ENCODE assay signal across 17 cellular contexts in the genomic region with DNA sequence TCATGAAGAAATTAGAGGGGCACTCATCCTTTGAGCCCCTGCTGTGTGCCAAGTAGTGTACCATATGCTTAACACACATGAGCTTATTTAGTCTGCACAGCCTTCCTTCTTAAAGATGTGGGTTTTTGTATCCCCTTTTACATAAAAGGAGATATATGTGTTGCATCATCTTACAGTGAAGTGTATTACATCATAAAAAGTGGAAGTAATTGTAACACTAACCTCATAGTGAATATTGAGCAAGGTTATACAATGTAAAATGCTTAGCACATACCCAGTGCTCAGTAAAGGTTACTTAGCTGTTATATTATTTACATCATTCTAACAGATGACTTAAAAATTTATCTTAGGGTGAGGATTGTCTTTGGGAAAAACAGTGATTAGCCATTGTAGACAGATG. TPM values are rescaled to one million over a fixed set of nuclear protein-coding genes. Genes with fewer than 3 reads are reported as not detected.
DNase-seq lines count a peak whose midpoint lies in the region; ATAC-seq and TF ChIP-seq lines count a peak whose summit lies in the region.
"Had no signal": no experiment of that assay in that cellular context is flagged by ENCODE, and none has a peak within 500 bp of the region (broad histone marks: within the 10 kb centered on the region; RNA-seq: fewer than 3 reads in every experiment).

No MANE protein-coding gene starts in this region.

- TF ChIP-seq CTCF in CD14-positive monocyte (IDR thresholded peaks at IDR 0.05) (no peak), HL-60 (IDR thresholded peaks at IDR 0.05; ENCODE audit: insufficient read depth, low read length) (no peak), endothelial cell (IDR thresholded peaks at IDR 0.05; ENCODE audit: unreplicated experiment) (no peak)

- no peaks in the 10 kb centered on the region for H3K27me3 ChIP-seq in HL-60 (ENCODE audit: insufficient read depth, poor library complexity, severe bottlenecking)
- H3K27me3 ChIP-seq: uterus had no signal

- intact Hi-C loops in CD14-positive monocyte (cut with micrococcal nuclease): no loop called here

- no peak overlapping the region for H3K4me3 ChIP-seq in HL-60 (replicated peaks; ENCODE audit: insufficient read depth, low read length)
- H3K4me3 ChIP-seq: mucosa of descending colon, uterus had no signal

- peak overlapping the region; percentile 53 for H3K27ac ChIP-seq in HL-60 (replicated peaks)
- H3K27ac ChIP-seq: uterus had no signal

- H3K4me3 Mint-ChIP-seq in CD14-positive monocyte (no peak overlapping the region), endothelial cell (ENCODE audit: unreplicated experiment) (no peak overlapping the region)
- H3K4me3 Mint-ChIP-seq: dendritic cell treated with granulocyte-macrophage colony-stimulating factor and Interleukin-4, amounts not matched to agents 40 ng/mL and 50 ng/mL, for 4 days; stimulated activated naive CD8-positive, alpha-beta T cell treated with anti-CD3 and anti-CD28 coated beads, Interleukin-15, Interleukin-2, amounts not matched to agents 100 ng/mL and 50 ng/mL, for 24 hours had no signal

- H3K27me3 Mint-ChIP-seq in CD14-positive monocyte (ENCODE audit: low read depth in 3 of 3) (peaks cover 0 to 1% (median 0%) of the 10 kb centered on the region in 3 donors), endothelial cell (ENCODE audit: unreplicated experiment) (peaks cover 5% of the 10 kb centered on the region)
- H3K27me3 Mint-ChIP-seq: CD4-positive, alpha-beta memory T cell; dendritic cell treated with granulocyte-macrophage colony-stimulating factor and Interleukin-4, amounts not matched to agents 40 ng/mL and 50 ng/mL, for 4 days; stimulated activated naive CD8-positive, alpha-beta T cell treated with anti-CD3 and anti-CD28 coated beads, Interleukin-15, Interleukin-2, amounts not matched to agents 100 ng/mL and 50 ng/mL, for 24 hours had no signal

- no peak for ATAC-seq in left lobe of liver
- ATAC-seq: mucosa of descending colon had no signal

- H3K27ac Mint-ChIP-seq in CD14-positive monocyte (peak overlapping the region; percentile 82 to 95 (median 93)), endothelial cell (ENCODE audit: unreplicated experiment) (peak overlapping the region; percentile 57)
- H3K27ac Mint-ChIP-seq: dendritic cell treated with granulocyte-macrophage colony-stimulating factor and Interleukin-4, amounts not matched to agents 40 ng/mL and 50 ng/mL, for 4 days; stimulated activated naive CD8-positive, alpha-beta T cell treated with anti-CD3 and anti-CD28 coated beads, Interleukin-15, Interleukin-2, amounts not matched to agents 100 ng/mL and 50 ng/mL, for 24 hours had no signal

- no peaks in the 10 kb centered on the region for H3K36me3 Mint-ChIP-seq in CD14-positive monocyte
- H3K36me3 Mint-ChIP-seq in endothelial cell (ENCODE audit: low read depth, unreplicated experiment): no peaks in the 10 kb centered on the region

- H3K4me1 Mint-ChIP-seq in CD14-positive monocyte (peaks cover 19% of the 10 kb centered on the region), endothelial cell (ENCODE audit: unreplicated experiment) (peaks cover 13% of the 10 kb centered on the region)

- no peaks in the 10 kb centered on the region for H3K9me3 Mint-ChIP-seq in CD14-positive monocyte
- H3K9me3 Mint-ChIP-seq in endothelial cell (ENCODE audit: unreplicated experiment): no peaks in the 10 kb centered on the region
- H3K9me3 Mint-ChIP-seq: CD4-positive, alpha-beta memory T cell; dendritic cell treated with granulocyte-macrophage colony-stimulating factor and Interleukin-4, amounts not matched to agents 40 ng/mL and 50 ng/mL, for 4 days; stimulated activated naive CD8-positive, alpha-beta T cell treated with anti-CD3 and anti-CD28 coated beads, Interleukin-15, Interleukin-2, amounts not matched to agents 100 ng/mL and 50 ng/mL, for 24 hours had no signal

- DNase-seq in CD14-positive monocyte (ENCODE audit: low spot score) (no peak), HL-60 (ENCODE audit: low read depth in 1 of 2, low spot score in 1 of 2) (peak; percentile 42 to 91), OCI-M1 (lab: John Stamatoyannopoulos, UW) (peak; percentile 86), endothelial cell (ENCODE audit: low spot score) (no peak), left lobe of liver (ENCODE audit: low spot score) (no peak), A172 (ENCODE audit: low spot score) (no peak), NCI-H1694 (lab: John Stamatoyannopoulos, UW) (no peak), AG20443 (ENCODE audit: low spot score) (no peak)
- DNase-seq: activated CD4-positive, alpha-beta T cell treated with anti-CD3 and anti-CD28 coated beads, Interleukin-2, amount 50 U/mL, for 1 hour; CD4-positive, alpha-beta memory T cell; mucosa of descending colon; NCI-H1436; NCI-H510A; T-helper 9 cell; uterus had no signal

RNA-seq across cellular contexts. Expression of gene PIGU, which starts 3.7 kb away (rescaled TPM):
- 10 to 100 TPM; 10.9 to 11.3 TPM for polyA plus RNA-seq in CD14-positive monocyte
- total RNA-seq in endothelial cell (ENCODE audit: unreplicated experiment): 16.5 TPM
- 3.8 TPM for total RNA-seq in left lobe of liver
- total RNA-seq in A172 (2014; rRNA removed; shearing (Covaris generic)): 23.7 and 28.7 TPM in 2 replicates

RNA-seq across cellular contexts. Expression of gene TP53INP2, which starts 23.6 kb away (rescaled TPM):
- under 1 TPM; 0.46 to 0.66 TPM for polyA plus RNA-seq in CD14-positive monocyte
- total RNA-seq in endothelial cell (ENCODE audit: unreplicated experiment) (68.5 TPM), left lobe of liver (14.4 TPM)
- total RNA-seq in A172 (2014; rRNA removed; shearing (Covaris generic)): 2.4 and 5.0 TPM in 2 replicates

Comparison
In these comparisons a context has a peak if more than half of its experiments do, and no peak if none do; other contexts are left out.
1. DNase-seq: peak in HL-60 (2 of 2) and OCI-M1 (single experiment); none in CD14-positive monocyte (single experiment), endothelial cell (single experiment), left lobe of liver (single experiment), A172 (single experiment), NCI-H1694 (single experiment) and AG20443 (single experiment).